Comparison of ENCODE assay signal across 9 cellular contexts in genomic region chr11:67317365-67318238, GRCh38. TPM values are rescaled to one million over a fixed set of nuclear protein-coding genes. Genes with fewer than 3 reads are reported as not detected.
A peak's percentile ranks its signal among the peaks of the same experiment; 100 is the strongest.
DNase-seq lines count a peak whose midpoint lies in the region; ATAC-seq, FAIRE-seq and TF ChIP-seq lines count a peak whose summit lies in the region.
"Had no signal": no experiment of that assay in that cellular context is flagged by ENCODE, and none has a peak within 500 bp of the region (broad histone marks: within the 10 kb centered on the region; RNA-seq: fewer than 3 reads in every experiment).

No MANE protein-coding gene starts in this region.

- peak overlapping the region; percentile 99 for H3K27ac Mint-ChIP-seq in central memory CD8-positive, alpha-beta T cell (ENCODE audit: low read depth)

- H3K9me3 Mint-ChIP-seq in central memory CD8-positive, alpha-beta T cell, result no peaks in the 10 kb centered on the region

- H3K27me3 ChIP-seq in keratinocyte (ENCODE audit: control insufficient read depth, extremely low read depth, insufficient read depth, low read length), result no peaks in the 10 kb centered on the region

- ATAC-seq in GM19025 (IDR thresholded peaks at IDR 0.05; ENCODE audit: low read depth, unreplicated experiment) (peak; percentile 76), HG03280 (IDR thresholded peaks at IDR 0.05; ENCODE audit: unreplicated experiment) (peak; percentile 87)
- peak; percentile 90 for ATAC-seq in central memory CD8-positive, alpha-beta T cell (replicated peaks; ENCODE audit: extremely low read depth, poor library complexity, severe bottlenecking)

- peaks cover 5% of the 10 kb centered on the region for H3K79me2 ChIP-seq in keratinocyte (ENCODE audit: control insufficient read depth, insufficient read depth, low read length)

- peak overlapping the region; percentile 94 for H2AFZ ChIP-seq in keratinocyte (ENCODE audit: control insufficient read depth, low read length)

- peaks cover 13% of the 10 kb centered on the region for H3K36me3 Mint-ChIP-seq in central memory CD8-positive, alpha-beta T cell (ENCODE audit: insufficient read depth)

- H3K4me1 ChIP-seq in keratinocyte (ENCODE audit: control insufficient read depth, extremely low read depth, insufficient read depth, low read length), result peaks cover 34% of the 10 kb centered on the region

- H3K9me1 ChIP-seq in keratinocyte (ENCODE audit: control insufficient read depth, extremely low read depth, insufficient read depth, low read length), result no peaks in the 10 kb centered on the region

- DNase-seq in AML-193 (lab: John Stamatoyannopoulos, UW) (peak; percentile 92 to 94), NCI-H345 (lab: John Stamatoyannopoulos, UW) (peak; percentile 96), keratinocyte (ENCODE audit: low read depth, low spot score) (peak; percentile 77)
- DNase-seq in activated CD4-positive, CD25-positive, alpha-beta regulatory T cell treated with anti-CD3 and anti-CD28 coated beads, Interleukin-2, amount 50 U/mL, for 16 hours (ENCODE audit: low read depth, low spot score), result peak; percentile 99
- peak; percentile 97 to 99 for DNase-seq in central memory CD8-positive, alpha-beta T cell (ENCODE audit: low spot score in 2 of 2)
- DNase-seq in stimulated activated CD4-positive, alpha-beta T cell treated with anti-CD3 and anti-CD28 coated beads, Interleukin-12 subunit alpha, Interleukin-12 subunit beta, amount 100 ng/mL, for 48 hours (ENCODE audit: low read depth in 2 of 3, low spot score in 1 of 3), result peak; percentile 97 to 99 (median 97)

- H4K20me1 ChIP-seq in keratinocyte (ENCODE audit: control insufficient read depth, extremely low read depth, insufficient read depth, low read length), result no peaks in the 10 kb centered on the region

- peak overlapping the region; percentile 96 for H3K4me3 Mint-ChIP-seq in central memory CD8-positive, alpha-beta T cell

- H3K4me3 ChIP-seq in keratinocyte (ENCODE audit: control insufficient read depth in 2 of 3, extremely low read depth in 1 of 3, insufficient read depth in 2 of 3, low read depth in 1 of 3, low read length in 3 of 3), result peak overlapping the region; percentile 81 to 94 (median 82)

- H3K4me2 ChIP-seq in keratinocyte (ENCODE audit: control insufficient read depth, extremely low read depth, insufficient read depth, low read depth, low read length), result peak overlapping the region; percentile 100

- dilution Hi-C loops in keratinocyte (cut with MboI; ENCODE audit: extremely low pct_ligation_motif_present, low sequenced_read_pairs), result no loop called here

- no peaks in the 10 kb centered on the region for H3K9me3 ChIP-seq in keratinocyte (ENCODE audit: control insufficient read depth, low read depth, low read length)

- no peaks in the 10 kb centered on the region for H3K27me3 Mint-ChIP-seq in central memory CD8-positive, alpha-beta T cell

- peak overlapping the region; percentile 58 for H3K27ac ChIP-seq in keratinocyte (ENCODE audit: control insufficient read depth, insufficient read depth, low read length)

- H3K9ac ChIP-seq in keratinocyte (ENCODE audit: control insufficient read depth, extremely low read depth, insufficient read depth, low read length), result peak overlapping the region; percentile 80

- H3K36me3 ChIP-seq in keratinocyte (ENCODE audit: control insufficient read depth in 2 of 2, extremely low read depth in 1 of 2, insufficient read depth in 2 of 2, low read length in 2 of 2), result peaks cover 0 to 4% of the 10 kb centered on the region in 2 experiments

- peaks cover 36% of the 10 kb centered on the region for H3K4me1 Mint-ChIP-seq in central memory CD8-positive, alpha-beta T cell

- FAIRE-seq in keratinocyte (lab: Jason Lieb, UNC), result no peak
- FAIRE-seq: endometrium had no signal

- TF ChIP-seq CTCF in keratinocyte (optimal IDR thresholded peaks at IDR 0.05 in 1 of 3, IDR thresholded peaks at IDR 0.05 in 1 of 3, conservative IDR thresholded peaks at IDR 0.05 in 1 of 3; ENCODE audit: extremely low read depth in 1 of 3, insufficient read depth in 2 of 3, low read length in 3 of 3), result peak; percentile 86 to 95 (median 93)

RNA-seq across cellular contexts. Expression of gene SSH3, which starts 14.3 kb away (rescaled TPM):
- polyA plus RNA-seq in keratinocyte, result 20.5 to 39.2 TPM (median 24.8 TPM) in 3 replicates
- polyA plus RNA-seq in keratinocyte (2011; ENCODE audit: low read depth), result 11.2 TPM
- 12.1 and 25.9 TPM in 2 replicates for polyA plus RNA-seq in keratinocyte (2011; cell fraction: cytosol; rRNA removed)
- polyA plus RNA-seq in keratinocyte (2011; cell fraction: nucleus; rRNA removed), result 55.6 and 73.3 TPM in 2 replicates
- 42.9 and 52.4 TPM in 2 replicates for polyA plus RNA-seq in keratinocyte (2012; ENCODE audit: low replicate concordance)
- 22.4 to 37.8 TPM (median 30.0 TPM) in 3 replicates for polyA minus RNA-seq in keratinocyte
- 49.9 TPM for polyA minus RNA-seq in keratinocyte (2011; cell fraction: cytosol; rRNA and poly(A)+ RNA removed)
- 29.0 and 32.8 TPM in 2 replicates for polyA minus RNA-seq in keratinocyte (2011; cell fraction: nucleus; rRNA and poly(A)+ RNA removed)

RNA-seq across cellular contexts. Expression of gene ANKRD13D, which starts 28.5 kb away (rescaled TPM):
- 18.1 to 40.1 TPM (median 25.0 TPM) in 3 replicates for polyA plus RNA-seq in keratinocyte
- polyA plus RNA-seq in keratinocyte (2011; ENCODE audit: low read depth), result 26.3 TPM
- polyA plus RNA-seq in keratinocyte (2011; cell fraction: cytosol; rRNA removed), result 11.4 and 22.0 TPM in 2 replicates
- polyA plus RNA-seq in keratinocyte (2011; cell fraction: nucleus; rRNA removed), result 58.2 and 67.9 TPM in 2 replicates
- polyA plus RNA-seq in keratinocyte (2012; ENCODE audit: low replicate concordance), result 16.9 and 35.5 TPM in 2 replicates
- 18.7 to 32.6 TPM (median 20.1 TPM) in 3 replicates for polyA minus RNA-seq in keratinocyte
- 17.8 TPM for polyA minus RNA-seq in keratinocyte (2011; cell fraction: cytosol; rRNA and poly(A)+ RNA removed)
- polyA minus RNA-seq in keratinocyte (2011; cell fraction: nucleus; rRNA and poly(A)+ RNA removed), result 29.3 and 30.3 TPM in 2 replicates

RNA-seq across cellular contexts. Expression of gene POLD4, which starts 35.7 kb away (rescaled TPM):
- 35.7 to 60.9 TPM (median 43.3 TPM) in 3 replicates for polyA plus RNA-seq in keratinocyte
- 6.0 TPM for polyA plus RNA-seq in keratinocyte (2011; ENCODE audit: low read depth)
- polyA plus RNA-seq in keratinocyte (2011; cell fraction: cytosol; rRNA removed), result 46.0 and 102 TPM in 2 replicates
- polyA plus RNA-seq in keratinocyte (2011; cell fraction: nucleus; rRNA removed), result 62.8 and 80.0 TPM in 2 replicates
- 71.4 and 79.2 TPM in 2 replicates for polyA plus RNA-seq in keratinocyte (2012; ENCODE audit: low replicate concordance)
- polyA minus RNA-seq in keratinocyte, result 8.5 to 13.1 TPM (median 9.6 TPM) in 3 replicates
- polyA minus RNA-seq in keratinocyte (2011; cell fraction: cytosol; rRNA and poly(A)+ RNA removed), result 37.6 TPM
- polyA minus RNA-seq in keratinocyte (2011; cell fraction: nucleus; rRNA and poly(A)+ RNA removed), result 15.4 and 16.5 TPM in 2 replicates

RNA-seq across cellular contexts. Expression of gene GRK2, which starts 51.3 kb away (rescaled TPM):
- 21.1 to 29.2 TPM (median 23.3 TPM) in 3 replicates for polyA plus RNA-seq in keratinocyte
- polyA plus RNA-seq in keratinocyte (2011; ENCODE audit: low read depth), result 72.4 TPM
- 15.4 and 26.0 TPM in 2 replicates for polyA plus RNA-seq in keratinocyte (2011; cell fraction: cytosol; rRNA removed)
- 38.5 and 51.4 TPM in 2 replicates for polyA plus RNA-seq in keratinocyte (2011; cell fraction: nucleus; rRNA removed)
- 26.4 and 42.3 TPM in 2 replicates for polyA plus RNA-seq in keratinocyte (2012; ENCODE audit: low replicate concordance)
- 28.1 to 136 TPM (median 33.8 TPM) in 3 replicates for polyA minus RNA-seq in keratinocyte
- polyA minus RNA-seq in keratinocyte (2011; cell fraction: cytosol; rRNA and poly(A)+ RNA removed), result 62.0 TPM
- polyA minus RNA-seq in keratinocyte (2011; cell fraction: nucleus; rRNA and poly(A)+ RNA removed), result 26.1 and 27.0 TPM in 2 replicates

RNA-seq across cellular contexts. Expression of gene CLCF1, which starts 55.8 kb away (rescaled TPM):
- polyA plus RNA-seq in keratinocyte, result 2.2 to 4.9 TPM (median 2.7 TPM) in 3 replicates
- polyA plus RNA-seq in keratinocyte (2011; ENCODE audit: low read depth), result 0.32 TPM
- 2.5 and 2.6 TPM in 2 replicates for polyA plus RNA-seq in keratinocyte (2011; cell fraction: cytosol; rRNA removed)
- polyA plus RNA-seq in keratinocyte (2011; cell fraction: nucleus; rRNA removed), result 9.3 and 10.6 TPM in 2 replicates
- 2.0 and 2.9 TPM in 2 replicates for polyA plus RNA-seq in keratinocyte (2012; ENCODE audit: low replicate concordance)
- 2.9 to 3.3 TPM (median 3.1 TPM) in 3 replicates for polyA minus RNA-seq in keratinocyte
- polyA minus RNA-seq in keratinocyte (2011; cell fraction: cytosol; rRNA and poly(A)+ RNA removed), result 5.0 TPM
- polyA minus RNA-seq in keratinocyte (2011; cell fraction: nucleus; rRNA and poly(A)+ RNA removed), result 2.3 and 2.4 TPM in 2 replicates

Comparison
In these comparisons a context has a peak if more than half of its experiments do, and no peak if none do; other contexts are left out.
1. Peak in every context shown above with its lines: DNase-seq, ATAC-seq, H3K4me3 ChIP-seq and H3K27ac ChIP-seq.